15 cellular contexts compared by ENCODE assay signal in genomic region chr4:26400140-26400539, GRCh38.
"Had no signal": no experiment of that assay in that cellular context is flagged by ENCODE, and none has a peak within 500 bp of the region (broad histone marks: within the 10 kb centered on the region; RNA-seq: fewer than 3 reads in every experiment).

No MANE protein-coding gene starts in this region.

- H3K4me3 Mint-ChIP-seq: activated CD8-positive, alpha-beta T cell treated with anti-CD3 and anti-CD28 coated beads for 36 hours; activated naive CD8-positive, alpha-beta T cell treated with anti-CD3 and anti-CD28 coated beads, Interleukin-2, amount 10 ng/mL, durations not matched to agents 7 days and 5 days; activated T-cell treated with anti-CD3 and anti-CD28 coated beads, Interleukin-2, amount 50 U/mL, for 72 hours; nephron had no signal

- H3K27ac Mint-ChIP-seq: activated CD8-positive, alpha-beta T cell treated with anti-CD3 and anti-CD28 coated beads for 36 hours; activated naive CD8-positive, alpha-beta T cell treated with anti-CD3 and anti-CD28 coated beads, Interleukin-2, amount 10 ng/mL, durations not matched to agents 7 days and 5 days; activated T-cell treated with anti-CD3 and anti-CD28 coated beads, Interleukin-2, amount 50 U/mL, for 72 hours; nephron had no signal

- H3K27me3 Mint-ChIP-seq: activated CD8-positive, alpha-beta T cell treated with anti-CD3 and anti-CD28 coated beads for 36 hours; activated naive CD8-positive, alpha-beta T cell treated with anti-CD3 and anti-CD28 coated beads, Interleukin-2, amount 10 ng/mL, durations not matched to agents 7 days and 5 days had no signal

- H3K9me3 Mint-ChIP-seq: nephron had no signal

- DNase-seq: activated CD4-positive, alpha-beta T cell treated with anti-CD3 and anti-CD28 coated beads for 4 hours; activated CD8-positive, alpha-beta memory T cell treated with anti-CD3 and anti-CD28 coated beads, Interleukin-2, amount 50 U/mL, for 4 hours; activated CD8-positive, alpha-beta T cell treated with anti-CD3 and anti-CD28 coated beads for 36 hours; activated naive CD8-positive, alpha-beta T cell treated with anti-CD3 and anti-CD28 coated beads, Interleukin-2, amount 10 ng/mL, durations not matched to agents 7 days and 5 days; activated T-cell treated with anti-CD3 and anti-CD28 coated beads, Interleukin-2, amount 50 U/mL, for 72 hours; anterior cingulate cortex; kidney; left ventricle myocardium inferior; mesenchymal stem cell; sigmoid colon; stimulated activated CD4-positive, alpha-beta T cell treated with anti-CD3 and anti-CD28 coated beads, Interleukin-2, amount 100 ng/mL, for 24 hours; stimulated activated naive CD4-positive, alpha-beta T cell treated with Interleukin-2 at 50 U/mL for 16 hours; T1000; WERI-Rb-1 had no signal
